10 cellular contexts compared by ENCODE assay signal in the genomic region with DNA sequence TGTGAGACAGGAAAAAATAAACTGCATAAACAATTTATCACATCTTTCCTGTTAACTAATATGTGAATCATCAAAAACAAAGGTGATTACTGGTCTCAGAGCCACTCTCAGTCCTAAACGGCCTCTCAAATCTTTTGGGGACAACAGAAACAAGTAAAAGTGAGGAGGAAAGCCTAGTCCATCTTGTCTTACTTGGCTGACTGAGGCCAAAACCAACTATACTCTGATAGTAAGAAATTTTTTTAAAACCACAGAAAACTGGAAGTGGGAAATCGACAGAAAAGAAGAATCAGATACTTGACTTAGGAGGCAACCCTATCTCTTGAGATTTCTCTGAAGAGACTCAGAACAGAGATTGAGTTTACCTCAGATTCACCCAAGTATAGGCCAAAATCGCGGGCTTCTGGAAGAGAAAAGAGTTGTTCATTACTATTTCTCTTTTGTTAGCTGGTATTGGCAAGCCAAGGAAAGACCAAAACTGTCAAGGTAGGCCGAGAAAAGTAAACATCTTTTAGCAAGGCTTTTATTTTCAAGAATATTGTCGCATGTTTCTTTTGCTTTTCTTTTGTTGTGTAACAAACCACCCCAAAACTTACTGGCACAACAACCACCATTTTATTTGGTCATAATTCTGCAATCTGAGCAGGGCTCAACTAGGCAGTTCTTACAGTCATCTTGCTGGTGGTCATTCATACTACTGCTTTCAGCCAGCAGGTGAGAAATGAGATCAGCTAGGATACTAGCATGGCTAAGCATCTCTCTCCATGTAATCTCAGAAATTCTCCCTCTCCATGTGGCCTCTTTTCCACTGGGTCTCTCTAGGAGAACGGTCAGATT. TPM values are rescaled to one million over a fixed set of nuclear protein-coding genes. Genes with fewer than 3 reads are reported as not detected.
A peak's percentile ranks its signal among the peaks of the same experiment; 100 is the strongest.
DNase-seq lines count a peak whose midpoint lies in the region; ATAC-seq, FAIRE-seq and TF ChIP-seq lines count a peak whose summit lies in the region.
"Had no signal": no experiment of that assay in that cellular context is flagged by ENCODE, and none has a peak within 500 bp of the region (broad histone marks: within the 10 kb centered on the region; RNA-seq: fewer than 3 reads in every experiment).

No MANE protein-coding gene starts in this region.

- peaks cover 13% of the 10 kb centered on the region for H3K4me1 Mint-ChIP-seq in endodermal cell

- H3K9me3 Mint-ChIP-seq in endodermal cell = no peaks in the 10 kb centered on the region

- peaks cover 4% of the 10 kb centered on the region for H3K36me3 Mint-ChIP-seq in endodermal cell (ENCODE audit: low read depth)

- no peaks in the 10 kb centered on the region for H3K27me3 Mint-ChIP-seq in endodermal cell (ENCODE audit: insufficient read depth)

- no peak for DNase-seq in GM18507 (ENCODE audit: extremely low spot score, insufficient read length, low read depth)
- DNase-seq in endodermal cell = no peak
- no peak for DNase-seq in GM10266 (ENCODE audit: extremely low spot score)
- DNase-seq in NOMO-1 treated with DMSO at 0.1 percent for 48 hours (lab: John Stamatoyannopoulos, UW; ENCODE audit: unreplicated experiment) = no peak
- DNase-seq in cerebellar cortex (ENCODE audit: low spot score) = no peak
- no peak for DNase-seq in urothelium cell line (ENCODE audit: low spot score)
- DNase-seq: activated CD4-positive, alpha-beta T cell treated with anti-CD3 and anti-CD28 coated beads for 1 hour; NCI-H1048 had no signal

- no peaks in the 10 kb centered on the region for H3K36me3 ChIP-seq in endodermal cell (ENCODE audit: control insufficient read depth, insufficient read depth, low read length)

- H3K27ac Mint-ChIP-seq in endodermal cell = peak overlapping the region; percentile 3

- H3K4me3 ChIP-seq in endodermal cell (ENCODE audit: low read length) = no peak overlapping the region

- no peak overlapping the region for H3K9ac ChIP-seq in endodermal cell (ENCODE audit: extremely low read depth, low read length, poor library complexity, severe bottlenecking)

- no peak overlapping the region for H3K4me3 Mint-ChIP-seq in endodermal cell

- ATAC-seq in GM21515 (IDR thresholded peaks at IDR 0.05; ENCODE audit: unreplicated experiment) (peak; percentile 46), HG03520 (IDR thresholded peaks at IDR 0.05; ENCODE audit: unreplicated experiment) (peak; percentile 30)

- peaks cover 7% of the 10 kb centered on the region for H3K4me1 ChIP-seq in endodermal cell (ENCODE audit: control insufficient read depth, insufficient read depth, low read length)

- FAIRE-seq in GM18507 (lab: Jason Lieb, UNC) = peak; percentile 89
- no peak for FAIRE-seq in urothelium cell line (lab: Jason Lieb, UNC)

- H3K27me3 ChIP-seq in endodermal cell (ENCODE audit: control insufficient read depth, insufficient read depth, low read length, poor library complexity, severe bottlenecking) = no peaks in the 10 kb centered on the region

- H3K9me3 ChIP-seq in endodermal cell (ENCODE audit: control insufficient read depth, low read length) = no peaks in the 10 kb centered on the region

- TF ChIP-seq CTCF in endodermal cell (conservative IDR thresholded peaks at IDR 0.05) (peak; percentile 51), GM10266 (IDR thresholded peaks at IDR 0.05; ENCODE audit: control insufficient read depth, insufficient read depth, low read depth, missing control alignments) (no peak)

- 88 to 90% methylated on average over 6 to 7 of the region's 7 CpGs for WGBS in endodermal cell (ENCODE audit: insufficient coverage in 1 of 2, insufficient read length in 1 of 2), 2 experiments

- no peak overlapping the region for H3K27ac ChIP-seq in endodermal cell (ENCODE audit: low read depth, low read length)

RNA-seq across cellular contexts. Expression of gene RFX3, which starts 46.1 kb away (rescaled TPM):
- total RNA-seq in endodermal cell = 10 to 100 TPM; 27.5 to 28.2 TPM
- 29.5 TPM for polyA plus RNA-seq in endodermal cell (2013, experiment 1 of 2)
- 30.1 TPM for polyA plus RNA-seq in endodermal cell (2013, experiment 2 of 2)
